Comparison of ENCODE assay signal across 1 cellular context in genomic region chr2:230907361-230908093, GRCh38.
TF ChIP-seq lines count a peak whose summit lies in the region.

No MANE protein-coding gene starts in this region.

TF ChIP-seq in HCT116, 20 proteins besides CTCF, POLR2A, EP300 and RAD21:
- TF ChIP-seq SP1 (IDR thresholded peaks at IDR 0.05; ENCODE audit: low read depth), result no peak
- TF ChIP-seq ELF1 (IDR thresholded peaks at IDR 0.05; ENCODE audit: borderline replicate concordance, low read depth), result no peak
- no peak for TF ChIP-seq MAX (IDR thresholded peaks at IDR 0.05)
- TF ChIP-seq FOSL1 (IDR thresholded peaks at IDR 0.05; ENCODE audit: low read depth), result no peak
- no peak for TF ChIP-seq CBX3 (IDR thresholded peaks at IDR 0.05; ENCODE audit: low read depth)
- no peak for TF ChIP-seq ZFX (IDR thresholded peaks at IDR 0.05)
- no peak for TF ChIP-seq SIN3A (IDR thresholded peaks at IDR 0.05; ENCODE audit: low read depth)
- no peak for TF ChIP-seq TCF7L2 (IDR thresholded peaks at IDR 0.05; ENCODE audit: borderline replicate concordance, extremely low read depth, insufficient read depth, insufficient read length)
